11 cellular contexts compared by ENCODE assay signal in genomic region chr10:28775773-28776172, GRCh38.
"Had no signal": no experiment of that assay in that cellular context is flagged by ENCODE, and none has a peak within 500 bp of the region (broad histone marks: within the 10 kb centered on the region; RNA-seq: fewer than 3 reads in every experiment).

No MANE protein-coding gene starts in this region.

- ATAC-seq: GM23338 had no signal

- H3K4me2 ChIP-seq: GM23338, KMS-11 had no signal

- H3K9ac ChIP-seq: KMS-11 had no signal

- H3K27ac Mint-ChIP-seq: GM23338, H9, HFFc6 had no signal

- H3K4me3 ChIP-seq: GM23338 had no signal

- FAIRE-seq: H1, H54 had no signal

- DNase-seq: H9, HCEC 1CT, HFFc6, IMR-90, Karpas-422, KBM-7 had no signal

- H3K4me3 Mint-ChIP-seq: GM23338, H9, HFFc6 had no signal

- H3K4me1 Mint-ChIP-seq: GM23338 had no signal

- H3K27ac ChIP-seq: HL-60, KMS-11 had no signal
